ENCODE assay signal across 1 cellular context in the genomic region with DNA sequence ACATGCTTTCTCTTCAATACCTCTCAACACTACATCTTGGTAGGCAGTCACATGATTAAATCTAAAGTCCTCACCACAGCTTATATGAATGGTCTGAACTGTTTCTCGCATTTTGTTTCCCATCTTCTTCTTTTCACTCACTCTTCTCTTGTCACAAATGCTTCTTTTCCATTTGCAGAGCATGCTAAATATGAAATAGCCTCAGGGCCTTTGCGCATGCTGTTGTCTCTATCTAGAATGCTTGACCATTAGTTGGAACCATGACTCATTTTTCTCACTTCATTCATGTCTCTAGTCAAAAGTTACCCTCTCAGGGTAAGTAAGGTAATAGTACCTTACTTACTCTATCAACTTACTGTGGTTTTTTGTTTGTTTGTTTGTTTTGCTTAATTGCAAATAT.
TF ChIP-seq lines count a peak whose summit lies in the region.

No MANE protein-coding gene starts in this region.

TF ChIP-seq in SK-N-SH, 30 proteins besides CTCF, POLR2A, EP300 and RAD21:
- TF ChIP-seq FOXJ3 (CRISPR knock-in tag; IDR thresholded peaks at IDR 0.05) (no peak), ELF1 (IDR thresholded peaks at IDR 0.05) (no peak), GATA2 (CRISPR knock-in tag; IDR thresholded peaks at IDR 0.05) (no peak), FOXM1 (IDR thresholded peaks at IDR 0.05; ENCODE audit: low read depth) (no peak), MEF2A (IDR thresholded peaks at IDR 0.05; ENCODE audit: borderline replicate concordance, low read depth) (no peak), TAF1 (IDR thresholded peaks at IDR 0.05; ENCODE audit: borderline replicate concordance, low read depth, low read length) (no peak), TEAD4 (IDR thresholded peaks at IDR 0.05; ENCODE audit: borderline replicate concordance, insufficient read depth) (no peak)
- TF ChIP-seq, protein P1, sequence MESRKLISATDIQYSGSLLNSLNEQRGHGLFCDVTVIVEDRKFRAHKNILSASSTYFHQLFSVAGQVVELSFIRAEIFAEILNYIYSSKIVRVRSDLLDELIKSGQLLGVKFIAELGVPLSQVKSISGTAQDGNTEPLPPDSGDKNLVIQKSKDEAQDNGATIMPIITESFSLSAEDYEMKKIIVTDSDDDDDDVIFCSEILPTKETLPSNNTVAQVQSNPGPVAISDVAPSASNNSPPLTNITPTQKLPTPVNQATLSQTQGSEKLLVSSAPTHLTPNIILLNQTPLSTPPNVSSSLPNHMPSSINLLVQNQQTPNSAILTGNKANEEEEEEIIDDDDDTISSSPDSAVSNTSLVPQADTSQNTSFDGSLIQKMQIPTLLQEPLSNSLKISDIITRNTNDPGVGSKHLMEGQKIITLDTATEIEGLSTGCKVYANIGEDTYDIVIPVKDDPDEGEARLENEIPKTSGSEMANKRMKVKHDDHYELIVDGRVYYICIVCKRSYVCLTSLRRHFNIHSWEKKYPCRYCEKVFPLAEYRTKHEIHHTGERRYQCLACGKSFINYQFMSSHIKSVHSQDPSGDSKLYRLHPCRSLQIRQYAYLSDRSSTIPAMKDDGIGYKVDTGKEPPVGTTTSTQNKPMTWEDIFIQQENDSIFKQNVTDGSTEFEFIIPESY (IDR thresholded peaks at IDR 0.05; ENCODE audit: borderline replicate concordance, low read depth), result no peak
- TF ChIP-seq, protein P2, sequence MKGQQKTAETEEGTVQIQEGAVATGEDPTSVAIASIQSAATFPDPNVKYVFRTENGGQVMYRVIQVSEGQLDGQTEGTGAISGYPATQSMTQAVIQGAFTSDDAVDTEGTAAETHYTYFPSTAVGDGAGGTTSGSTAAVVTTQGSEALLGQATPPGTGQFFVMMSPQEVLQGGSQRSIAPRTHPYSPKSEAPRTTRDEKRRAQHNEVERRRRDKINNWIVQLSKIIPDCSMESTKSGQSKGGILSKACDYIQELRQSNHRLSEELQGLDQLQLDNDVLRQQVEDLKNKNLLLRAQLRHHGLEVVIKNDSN (IDR thresholded peaks at IDR 0.05; ENCODE audit: borderline replicate concordance, low read depth), result no peak
- TF ChIP-seq, protein P3, sequence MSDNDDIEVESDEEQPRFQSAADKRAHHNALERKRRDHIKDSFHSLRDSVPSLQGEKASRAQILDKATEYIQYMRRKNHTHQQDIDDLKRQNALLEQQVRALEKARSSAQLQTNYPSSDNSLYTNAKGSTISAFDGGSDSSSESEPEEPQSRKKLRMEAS (IDR thresholded peaks at IDR 0.05; ENCODE audit: low read depth), result no peak
